ENCODE assay signal across 8 cellular contexts in the genomic region with DNA sequence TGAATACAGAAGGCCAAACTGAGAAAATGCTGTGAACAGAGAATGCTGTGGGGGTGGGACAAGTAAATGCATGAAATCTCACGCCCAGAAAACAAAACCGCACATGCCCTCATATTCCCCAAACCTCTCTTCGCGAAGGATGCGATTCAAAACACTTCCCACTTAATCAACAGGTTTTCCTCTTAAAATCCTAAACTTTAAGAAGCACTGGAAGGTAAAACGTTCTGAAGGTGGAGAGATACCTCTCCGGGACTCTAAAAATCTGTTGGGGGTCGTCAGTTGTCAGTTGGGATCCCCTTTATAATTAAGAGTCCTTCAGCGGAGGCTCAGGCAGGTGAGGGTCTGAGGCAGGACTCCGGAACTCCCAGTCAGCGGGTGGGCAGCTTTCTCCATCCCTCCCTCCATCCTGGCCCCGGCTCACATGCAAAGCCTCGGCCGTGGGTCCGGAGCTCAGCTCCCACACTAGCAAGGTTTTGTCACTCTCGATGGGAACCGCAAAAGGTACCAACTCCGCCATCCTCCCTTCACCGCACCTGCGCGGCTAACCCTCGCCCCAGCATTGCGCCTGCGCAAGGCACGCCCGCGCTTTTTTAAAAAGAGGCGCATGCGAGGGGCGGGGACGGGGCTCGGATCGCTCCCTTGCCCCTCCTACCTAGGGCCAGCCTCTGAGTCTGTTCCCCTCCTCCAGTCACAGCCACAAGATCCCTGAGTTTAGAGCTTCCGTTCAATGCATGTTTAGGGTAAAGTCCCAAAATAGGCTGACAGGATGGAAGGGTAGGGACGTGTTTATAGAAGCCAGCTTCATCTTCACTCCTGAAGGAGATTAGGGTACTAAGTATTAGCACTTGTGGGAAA. TPM values are rescaled to one million over a fixed set of nuclear protein-coding genes. Genes with fewer than 3 reads are reported as not detected.
DNase-seq lines count a peak whose midpoint lies in the region; ATAC-seq and TF ChIP-seq lines count a peak whose summit lies in the region.

A gene with protein sequence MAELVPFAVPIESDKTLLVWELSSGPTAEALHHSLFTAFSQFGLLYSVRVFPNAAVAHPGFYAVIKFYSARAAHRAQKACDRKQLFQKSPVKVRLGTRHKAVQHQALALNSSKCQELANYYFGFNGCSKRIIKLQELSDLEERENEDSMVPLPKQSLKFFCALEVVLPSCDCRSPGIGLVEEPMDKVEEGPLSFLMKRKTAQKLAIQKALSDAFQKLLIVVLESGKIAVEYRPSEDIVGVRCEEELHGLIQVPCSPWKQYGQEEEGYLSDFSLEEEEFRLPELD (minus strand): TSS at position 563 of the 855 bp plus-strand sequence. CDS start 46 bp downstream, at position 517.

- peak within 1 kb of the TSS; percentile 36 to 43 for H3K4me3 ChIP-seq in left lung

- peaks cover 0 to 19% of the 10 kb centered on the region in 2 donors for H3K27me3 ChIP-seq in left lung

- peak; percentile 37 to 78 for DNase-seq in NCI-H446 (lab: John Stamatoyannopoulos, UW)
- peak; percentile 60 for DNase-seq in activated CD4-positive, alpha-beta T cell treated with anti-CD3 and anti-CD28 coated beads for 1 hour
- DNase-seq in cerebellum (ENCODE audit: low spot score), result peak; percentile 57
- DNase-seq in left lung, result peak; percentile 68 to 87
- DNase-seq in stimulated activated CD4-positive, alpha-beta T cell treated with anti-CD3 and anti-CD28 coated beads, Interleukin-4, amount 100 ng/mL, for 24 hours, result peak; percentile 80

- ATAC-seq in HG03175 (IDR thresholded peaks at IDR 0.05; ENCODE audit: unreplicated experiment) (peak; percentile 70), left lung (peak; percentile 93), HG03039 (IDR thresholded peaks at IDR 0.05; ENCODE audit: unreplicated experiment) (no peak)

- intact Hi-C loops in left lung (cut with DNase I), result no loop called here

- H3K27ac ChIP-seq in left lung, result no peak within 1 kb of the TSS

- H3K36me3 ChIP-seq in left lung, result no peaks in the 10 kb centered on the region

- no peak for TF ChIP-seq CTCF in left lung (IDR thresholded peaks at IDR 0.05)

- no peaks in the 10 kb centered on the region for H3K9me3 ChIP-seq in left lung

- H3K4me1 ChIP-seq in left lung, result peaks cover 7 to 13% of the 10 kb centered on the region in 2 donors

- peak; percentile 65 for TF ChIP-seq POLR2A in GM10847 (IDR thresholded peaks at IDR 0.05; ENCODE audit: extremely low read depth, insufficient read length)

RNA-seq across cellular contexts. Expression of the gene that starts here (rescaled TPM):
- 2.4 TPM for total RNA-seq in cerebellum
- total RNA-seq in left lung, result 1 to 10 TPM in 1 of 2 donors, not detected in 1; 1.8 TPM
